ENCODE assay signal across 9 cellular contexts in genomic region chr17:4230142-4230541, GRCh38. TPM values are rescaled to one million over a fixed set of nuclear protein-coding genes. Genes with fewer than 3 reads are reported as not detected.
DNase-seq lines count a peak whose midpoint lies in the region; ATAC-seq, FAIRE-seq and TF ChIP-seq lines count a peak whose summit lies in the region.
"Had no signal": no experiment of that assay in that cellular context is flagged by ENCODE, and none has a peak within 500 bp of the region (broad histone marks: within the 10 kb centered on the region; RNA-seq: fewer than 3 reads in every experiment).

No MANE protein-coding gene starts in this region.

- no peaks in the 10 kb centered on the region for H4K20me1 ChIP-seq in H1 (replicated peaks in 1 of 2; ENCODE audit: control insufficient read depth in 1 of 2, insufficient read depth in 2 of 2, low read length in 2 of 2)

- no peak overlapping the region for H3K4me3 Mint-ChIP-seq in mesothelial cell of epicardium
- H3K4me3 Mint-ChIP-seq in endothelial cell (ENCODE audit: unreplicated experiment), result no peak overlapping the region

- H2AK5ac ChIP-seq in H1 (ENCODE audit: low read depth, low read length), result no peak overlapping the region

- H2BK15ac ChIP-seq in H1 (ENCODE audit: low read length), result no peak overlapping the region

- no peak overlapping the region for H3K4ac ChIP-seq in H1 (replicated peaks; ENCODE audit: insufficient read length, low read depth, low read length)

- no peak overlapping the region for H3K56ac ChIP-seq in H1 (replicated peaks; ENCODE audit: insufficient read length, low read depth, low read length)

- WGBS in H1 (ENCODE audit: extremely low coverage in 1 of 2, insufficient coverage in 1 of 2, insufficient read length in 1 of 2, insufficient replicate concordance in 2 of 2, low coverage in 1 of 2, low lambda C conversion rate in 2 of 2, missing lambda C conversion rate in 1 of 2), 2 experiments, result 80% methylated on average over 2 of the region's 2 CpGs; no CpG with 5 or more reads in 1 of the 2 experiments
- 1 to 6% methylated on average over 2 of the region's 2 CpGs for WGBS in aorta, 2 donors

- no peak overlapping the region for H4K91ac ChIP-seq in H1 (replicated peaks; ENCODE audit: insufficient read length, low read length)

- CTCF ChIA-PET in H1 (lab: Charles Lee; ENCODE audit: partially characterized antibody), result interaction anchor here (0.7 to 2.3 kb wide), 11 partner anchors 10 to 319 kb away, joined by 3 to 15 read pairs (median 3); no protein-coding TSS in a partner anchor

- H4K5ac ChIP-seq in H1 (ENCODE audit: insufficient read length, low read depth, low read length), result no peak overlapping the region

- H3K4me1 Mint-ChIP-seq in mesothelial cell of epicardium (peaks cover 51% of the 10 kb centered on the region), endothelial cell (ENCODE audit: unreplicated experiment) (no peaks in the 10 kb centered on the region)

- H3K36me3 ChIP-seq in H1 (ENCODE audit: control insufficient read depth in 2 of 4, insufficient read depth in 4 of 4, low read length in 3 of 4) (peaks cover 0 to 39% (median 16%) of the 10 kb centered on the region in 4 experiments; a peak in 6 of 8 replicates), aorta (ENCODE audit: control insufficient read depth in 1 of 2, insufficient read depth in 2 of 2, low read length in 1 of 2) (no peaks in the 10 kb centered on the region)

- H3K9me3 Mint-ChIP-seq in mesothelial cell of epicardium (no peaks in the 10 kb centered on the region), endothelial cell (ENCODE audit: unreplicated experiment) (no peaks in the 10 kb centered on the region)

- no peak overlapping the region for H3K23ac ChIP-seq in H1 (ENCODE audit: insufficient read length)

- DNase-seq in Right ventricle myocardium inferior (ENCODE audit: missing footprints), result no peak
- no peak for DNase-seq in cardiac septum (ENCODE audit: low spot score)
- no peak for DNase-seq in H1 (ENCODE audit: low read depth in 1 of 2, low spot score in 2 of 2)
- no peak for DNase-seq in mesothelial cell of epicardium (ENCODE audit: low spot score in 2 of 2, unreplicated experiment in 2 of 2)
- no peak for DNase-seq in aorta
- no peak for DNase-seq in endothelial cell (ENCODE audit: low spot score)
- no peak for DNase-seq in GF-D8 (lab: John Stamatoyannopoulos, UW)
- DNase-seq: activated effector memory CD4-positive, alpha-beta T cell treated with Interleukin-2 at 50 U/mL for 16 hours had no signal

- H3K9ac ChIP-seq in H1 (replicated peaks in 1 of 4; ENCODE audit: extremely low read depth in 1 of 4, low read depth in 3 of 4, low read length in 3 of 4), result no peak overlapping the region

- H3K14ac ChIP-seq in H1 (ENCODE audit: insufficient read length), result no peak overlapping the region

- no peak overlapping the region for H2BK5ac ChIP-seq in H1 (ENCODE audit: low read depth, low read length)

- H3K9me3 ChIP-seq in H1 (ENCODE audit: insufficient read depth in 2 of 2, low read depth in 1 of 2, low read length in 1 of 2), result no peaks in the 10 kb centered on the region
- no peaks in the 10 kb centered on the region for H3K9me3 ChIP-seq in aorta (ENCODE audit: control insufficient read depth, low read length)

- peaks cover 6% of the 10 kb centered on the region for H3K36me3 Mint-ChIP-seq in mesothelial cell of epicardium
- peaks cover 6% of the 10 kb centered on the region for H3K36me3 Mint-ChIP-seq in endothelial cell (ENCODE audit: low read depth, unreplicated experiment)

- no peak overlapping the region for H2AFZ ChIP-seq in H1 (ENCODE audit: low read length)

- FAIRE-seq in H1 (lab: Jason Lieb, UNC), result no peak

- H3K27me3 Mint-ChIP-seq in mesothelial cell of epicardium (ENCODE audit: low read depth), result no peaks in the 10 kb centered on the region
- H3K27me3 Mint-ChIP-seq in endothelial cell (ENCODE audit: unreplicated experiment), result no peaks in the 10 kb centered on the region

- H3K27ac ChIP-seq in H1 (ENCODE audit: low read depth, low read length), result no peak overlapping the region
- H3K27ac ChIP-seq in aorta (ENCODE audit: low read depth in 1 of 2, low read length in 2 of 2), result peak overlapping the region in 1 of 2 donors; percentile 66

- POLR2A ChIA-PET in H1 (lab: Charles Lee; ENCODE audit: partially characterized antibody), result interaction anchor here (0.6 to 1.6 kb wide), 6 partner anchors 9 to 176 kb away, joined by 3 to 5 read pairs (median 4); partner anchors contain the start of gene UBE2G1

- no peak overlapping the region for H2BK20ac ChIP-seq in H1 (ENCODE audit: low read length)

- TF ChIP-seq RAD21 in H1 (IDR thresholded peaks at IDR 0.05 in 1 of 2, conservative IDR thresholded peaks at IDR 0.05 in 1 of 2; ENCODE audit: low read depth in 2 of 2, low read length in 2 of 2), result no peak

- H3K27me3 ChIP-seq in H1 (replicated peaks in 1 of 4; ENCODE audit: control insufficient read depth in 3 of 4, extremely low read depth in 1 of 4, insufficient read depth in 3 of 4, low read length in 3 of 4) (no peaks in the 10 kb centered on the region), aorta (ENCODE audit: control insufficient read depth in 1 of 2, insufficient read depth in 2 of 2, low read length in 1 of 2) (no peaks in the 10 kb centered on the region)

- peak; percentile 94 for ATAC-seq in Right ventricle myocardium inferior
- peak; percentile 91 for ATAC-seq in aorta (ENCODE audit: low FRiP score)
- ATAC-seq in HG03097 (IDR thresholded peaks at IDR 0.05; ENCODE audit: low FRiP score, unreplicated experiment), result no peak

- H3K27ac Mint-ChIP-seq in mesothelial cell of epicardium, result peak overlapping the region; percentile 98
- no peak overlapping the region for H3K27ac Mint-ChIP-seq in endothelial cell (ENCODE audit: unreplicated experiment)

- no peak overlapping the region for H2BK12ac ChIP-seq in H1 (ENCODE audit: low read depth, low read length)

- no peak for TF ChIP-seq EP300 in H1 (IDR thresholded peaks at IDR 0.05; ENCODE audit: borderline replicate concordance in 1 of 2, low read depth in 2 of 2, low read length in 2 of 2)

- H3K18ac ChIP-seq in H1 (ENCODE audit: extremely low read depth, low read length), result no peak overlapping the region

- H2BK120ac ChIP-seq in H1 (replicated peaks; ENCODE audit: low read depth, low read length), result no peak overlapping the region

- H3K23me2 ChIP-seq in H1 (ENCODE audit: low read depth, low read length), result no peaks in the 10 kb centered on the region

- TF ChIP-seq POLR2A in H1 (IDR thresholded peaks at IDR 0.05; ENCODE audit: control extremely low read depth in 1 of 2, low read depth in 2 of 2, low read length in 2 of 2), result no peak

- H4K8ac ChIP-seq in H1 (ENCODE audit: extremely low read depth, insufficient read depth, low read length), result no peak overlapping the region

- no peaks in the 10 kb centered on the region for H3K79me1 ChIP-seq in H1 (ENCODE audit: low read depth, low read length)

- intact Hi-C loops in Right ventricle myocardium inferior (cut with DNase I), result loop anchor here (5.0 kb wide), 1 partner anchor 42 kb away; no protein-coding TSS in a partner anchor
- intact Hi-C loops in cardiac septum (cut with DNase I), result no loop called here
- intact Hi-C loops in aorta (cut with DNase I), result no loop called here

- no peaks in the 10 kb centered on the region for H3K79me2 ChIP-seq in H1 (ENCODE audit: control insufficient read depth in 1 of 2, insufficient read depth in 2 of 2, low read length in 2 of 2)

- TF ChIP-seq CTCF in H1 (IDR thresholded peaks at IDR 0.05; ENCODE audit: control extremely low read depth in 1 of 3, insufficient read depth in 1 of 3, low read depth in 1 of 3, low read length in 3 of 3) (no peak), mesothelial cell of epicardium (IDR thresholded peaks at IDR 0.05; ENCODE audit: unreplicated experiment) (no peak), endothelial cell (IDR thresholded peaks at IDR 0.05; ENCODE audit: unreplicated experiment) (no peak)

- no peak overlapping the region for H3K4me2 ChIP-seq in H1 (ENCODE audit: insufficient read depth in 1 of 2, low read depth in 2 of 2, low read length in 2 of 2)

- H3K4me1 ChIP-seq in H1 (replicated peaks in 1 of 4; ENCODE audit: control insufficient read depth in 3 of 4, insufficient read depth in 4 of 4, low read length in 3 of 4), result no peaks in the 10 kb centered on the region
- peaks cover 5 to 7% of the 10 kb centered on the region in 2 donors for H3K4me1 ChIP-seq in aorta (ENCODE audit: control insufficient read depth in 1 of 2, insufficient read depth in 2 of 2, low read length in 2 of 2)

- H3K4me3 ChIP-seq in H1 (ENCODE audit: extremely low read depth in 1 of 4, insufficient read depth in 2 of 4, low read depth in 3 of 4, low read length in 4 of 4) (no peak overlapping the region), aorta (ENCODE audit: low read length in 2 of 2) (peak overlapping the region in 1 of 2 donors; percentile 79)

TF ChIP-seq in H1, 55 proteins besides CTCF, POLR2A, EP300 and RAD21:
- 0 out of 2 replicates have a peak, but pooled peaks have one; percentile 31 for TF ChIP-seq TEAD4 (IDR thresholded peaks at IDR 0.05; ENCODE audit: low read depth, low read length)
- peak; percentile 82; the same call in 1 of the 2 replicates for TF ChIP-seq JUND (IDR thresholded peaks at IDR 0.05; ENCODE audit: low read length)
- TF ChIP-seq MAFK (IDR thresholded peaks at IDR 0.05; ENCODE audit: low read depth, low read length), result no peak
- TF ChIP-seq TAF1 (IDR thresholded peaks at IDR 0.05; ENCODE audit: low read depth, low read length), result no peak

RNA-seq across cellular contexts. Expression of gene ANKFY1, which starts 33.6 kb away (rescaled TPM):
- total RNA-seq in Right ventricle myocardium inferior (23.3 TPM), cardiac septum (21.4 TPM), mesothelial cell of epicardium (60.4 to 64.5 TPM (median 64.3 TPM) in 3 replicates), aorta (10 to 100 TPM; 58.0 to 71.6 TPM), endothelial cell (ENCODE audit: unreplicated experiment) (41.6 TPM)
- total RNA-seq in H1 (2021; fragmentation: NEBNext Ultra II Directional; extraction: Animal tissue kit (Norgen Biotek cat#: 25700)), result 44.9 and 45.3 TPM in 2 replicates
- polyA plus RNA-seq in H1 (2011; rRNA removed) (28.3 and 48.4 TPM in 2 replicates), aorta (10 to 100 TPM in 1 of 2 donors, 1 to 10 TPM in 1; 4.5 to 17.4 TPM)
- polyA plus RNA-seq in H1 (2011; cell fraction: cytosol; rRNA removed), result 28.9 TPM
- polyA plus RNA-seq in H1 (2011; cell fraction: nucleus; rRNA removed), result 192 TPM
- polyA plus RNA-seq in H1 (2012, experiment 1 of 2), result 27.6 to 33.7 TPM (median 30.9 TPM) in 4 replicates
- 3.4 TPM for polyA plus RNA-seq in H1 (2012, experiment 2 of 2)
- polyA plus RNA-seq in H1 (2013, experiment 1 of 2), result 16.5 TPM
- polyA plus RNA-seq in H1 (2013, experiment 2 of 2), result 13.8 TPM
- polyA minus RNA-seq in H1 (2011; rRNA and poly(A)+ RNA removed), result 69.5 and 98.9 TPM in 2 replicates
- polyA minus RNA-seq in H1 (2011; cell fraction: cytosol; rRNA and poly(A)+ RNA removed), result 47.0 TPM
- 90.2 TPM for polyA minus RNA-seq in H1 (2011; cell fraction: nucleus; rRNA and poly(A)+ RNA removed)
